16 cellular contexts compared by ENCODE assay signal in the genomic region with DNA sequence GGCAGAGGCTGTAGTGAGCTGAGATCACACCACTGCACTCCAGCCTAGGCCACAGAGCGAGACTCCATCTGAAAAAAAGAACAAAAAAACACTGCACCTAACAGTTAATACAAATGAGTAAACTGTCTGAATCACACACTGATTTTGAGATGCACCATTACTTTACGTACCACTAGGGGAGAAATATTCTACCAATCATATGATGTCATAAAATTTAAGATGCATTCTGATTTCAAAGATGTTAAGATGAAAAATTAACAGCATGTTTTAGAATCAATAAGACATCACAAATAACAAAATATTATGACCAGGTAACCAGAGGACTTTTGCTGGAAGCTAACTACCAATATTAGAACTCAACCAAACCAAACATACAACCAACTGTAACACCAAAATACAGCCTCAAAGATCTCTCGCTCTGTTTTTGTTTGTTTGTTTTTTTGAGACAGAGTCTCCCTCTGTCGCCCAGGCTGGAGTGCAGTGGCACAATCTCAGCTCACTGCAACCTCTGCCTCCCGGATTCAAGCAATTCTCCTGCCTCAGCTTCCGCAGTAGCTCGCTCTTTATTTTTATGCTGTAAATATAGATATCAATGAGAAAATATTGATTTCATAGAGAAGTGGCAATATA. TPM values are rescaled to one million over a fixed set of nuclear protein-coding genes. Genes with fewer than 3 reads are reported as not detected.
A peak's percentile ranks its signal among the peaks of the same experiment; 100 is the strongest.
DNase-seq lines count a peak whose midpoint lies in the region; ATAC-seq and TF ChIP-seq lines count a peak whose summit lies in the region.
"Had no signal": no experiment of that assay in that cellular context is flagged by ENCODE, and none has a peak within 500 bp of the region (broad histone marks: within the 10 kb centered on the region; RNA-seq: fewer than 3 reads in every experiment).

No MANE protein-coding gene starts in this region.

- peaks cover 24% of the 10 kb centered on the region for H3K4me1 Mint-ChIP-seq in WTC11

- peak overlapping the region in 1 of 3 donors; percentile 51 for H3K4me3 ChIP-seq in skeletal muscle tissue (ENCODE audit: low read length in 3 of 3)

- no peak overlapping the region for H3K4me3 Mint-ChIP-seq in WTC11
- H3K4me3 Mint-ChIP-seq: activated B cell treated with CpG ODN at 0.5 μM for 24 hours; activated CD4-positive, alpha-beta memory T cell treated with anti-CD3 and anti-CD28 coated beads, Interleukin-2, amount 10 ng/mL, durations not matched to agents 7 days and 5 days; activated T-cell treated with anti-CD3 and anti-CD28 coated beads, Interleukin-2, amount 50 U/mL, for 72 hours had no signal

- H3K27ac ChIP-seq in skeletal muscle tissue (ENCODE audit: low read depth, low read length), result peak overlapping the region; percentile 78

- CTCF ChIA-PET in WTC11 (lab: Charles Lee), result interaction anchor here (0.6 kb wide), 1 partner anchor 18 kb away, joined by 3 read pairs; no protein-coding TSS in a partner anchor

- no peak for TF ChIP-seq CTCF in WTC11 (IDR thresholded peaks at IDR 0.05)

- intact Hi-C loops in left ventricle myocardium superior (cut with micrococcal nuclease) (no loop called here), Right ventricle myocardium superior (cut with DNase I) (no loop called here)

- no peaks in the 10 kb centered on the region for H3K9me3 Mint-ChIP-seq in WTC11
- H3K9me3 Mint-ChIP-seq: activated B cell treated with CpG ODN at 0.5 μM for 24 hours; activated CD4-positive, alpha-beta memory T cell treated with anti-CD3 and anti-CD28 coated beads, Interleukin-2, amount 10 ng/mL, durations not matched to agents 7 days and 5 days; activated T-cell treated with anti-CD3 and anti-CD28 coated beads, Interleukin-2, amount 50 U/mL, for 72 hours had no signal

- peak overlapping the region; percentile 59 for H3K27ac Mint-ChIP-seq in WTC11
- H3K27ac Mint-ChIP-seq: activated CD4-positive, alpha-beta memory T cell treated with anti-CD3 and anti-CD28 coated beads, Interleukin-2, amount 10 ng/mL, durations not matched to agents 7 days and 5 days; activated T-cell treated with anti-CD3 and anti-CD28 coated beads, Interleukin-2, amount 50 U/mL, for 72 hours had no signal

- peak overlapping the region in 1 of 3 donors; percentile 33 for H3K9ac ChIP-seq in skeletal muscle tissue (ENCODE audit: low read depth in 1 of 3, low read length in 3 of 3)

- H3K9me3 ChIP-seq in skeletal muscle tissue (ENCODE audit: control insufficient read depth in 3 of 3, low read length in 3 of 3), result no peaks in the 10 kb centered on the region

- ATAC-seq in left ventricle myocardium superior (peak; percentile 9), Right ventricle myocardium superior (ENCODE audit: poor library complexity) (no peak), WTC11 (no peak), left lobe of liver (peak; percentile 8), HG03439 (IDR thresholded peaks at IDR 0.05; ENCODE audit: unreplicated experiment) (no peak)
- ATAC-seq: activated T-cell treated with anti-CD3 and anti-CD28 coated beads, Interleukin-2, amount 50 U/mL, for 72 hours; sciatic nerve had no signal

- H3K27me3 ChIP-seq in skeletal muscle tissue (ENCODE audit: control insufficient read depth in 3 of 3, insufficient read depth in 3 of 3, low read length in 3 of 3), result no peaks in the 10 kb centered on the region

- H3K27me3 Mint-ChIP-seq in WTC11 (ENCODE audit: low read depth), result no peaks in the 10 kb centered on the region
- H3K27me3 Mint-ChIP-seq: activated B cell treated with CpG ODN at 0.5 μM for 24 hours; activated CD4-positive, alpha-beta memory T cell treated with anti-CD3 and anti-CD28 coated beads, Interleukin-2, amount 10 ng/mL, durations not matched to agents 7 days and 5 days had no signal

- H3K36me3 ChIP-seq in skeletal muscle tissue (ENCODE audit: control insufficient read depth in 3 of 3, insufficient read depth in 3 of 3, low read length in 3 of 3), result no peaks in the 10 kb centered on the region

- POLR2A ChIA-PET in WTC11 (lab: Charles Lee), result no interaction called here

- no peak for DNase-seq in left ventricle myocardium superior
- no peak for DNase-seq in Right ventricle myocardium superior
- no peak for DNase-seq in WTC11 (ENCODE audit: low spot score)
- no peak for DNase-seq in left lobe of liver (ENCODE audit: low spot score)
- DNase-seq in A172 (ENCODE audit: low spot score), result no peak
- no peak for DNase-seq in stimulated activated CD4-positive, alpha-beta T cell treated with anti-CD3 and anti-CD28 coated beads, Interleukin-15, amount 100 ng/mL, for 24 hours
- DNase-seq: activated B cell treated with CpG ODN at 0.5 μM for 24 hours; activated CD4-positive, alpha-beta memory T cell treated with anti-CD3 and anti-CD28 coated beads, Interleukin-2, amount 10 ng/mL, durations not matched to agents 7 days and 5 days; activated T-cell treated with anti-CD3 and anti-CD28 coated beads, Interleukin-2, amount 50 U/mL, for 72 hours; COR-L47; NCI-H1417; NCI-H748 treated with DMSO at 0.1 percent for 48 hours; stimulated activated naive CD4-positive, alpha-beta T cell had no signal

- H3K36me3 Mint-ChIP-seq in WTC11, result no peaks in the 10 kb centered on the region

- H3K4me1 ChIP-seq in skeletal muscle tissue (ENCODE audit: control insufficient read depth in 3 of 3, insufficient read depth in 3 of 3, low read length in 3 of 3), result peaks cover 20 to 42% (median 24%) of the 10 kb centered on the region in 3 donors

TF ChIP-seq in WTC11, 78 proteins besides CTCF, POLR2A, EP300 and RAD21:
- TF ChIP-seq KAT7 (CRISPR knock-in tag; IDR thresholded peaks at IDR 0.05; ENCODE audit: borderline replicate concordance), result no peak
- TF ChIP-seq ZNF317 (CRISPR knock-in tag; IDR thresholded peaks at IDR 0.05; ENCODE audit: borderline replicate concordance, low read depth), result no peak
- TF ChIP-seq TEAD4 (CRISPR knock-in tag; IDR thresholded peaks at IDR 0.05), result no peak
- TF ChIP-seq FOXK1 (CRISPR knock-in tag; IDR thresholded peaks at IDR 0.05), result no peak
- TF ChIP-seq, protein P1, sequence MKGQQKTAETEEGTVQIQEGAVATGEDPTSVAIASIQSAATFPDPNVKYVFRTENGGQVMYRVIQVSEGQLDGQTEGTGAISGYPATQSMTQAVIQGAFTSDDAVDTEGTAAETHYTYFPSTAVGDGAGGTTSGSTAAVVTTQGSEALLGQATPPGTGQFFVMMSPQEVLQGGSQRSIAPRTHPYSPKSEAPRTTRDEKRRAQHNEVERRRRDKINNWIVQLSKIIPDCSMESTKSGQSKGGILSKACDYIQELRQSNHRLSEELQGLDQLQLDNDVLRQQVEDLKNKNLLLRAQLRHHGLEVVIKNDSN (CRISPR knock-in tag; IDR thresholded peaks at IDR 0.05), result no peak
- no peak for TF ChIP-seq ETV6 (CRISPR knock-in tag; IDR thresholded peaks at IDR 0.05)
- TF ChIP-seq ZNF416 (CRISPR knock-in tag; IDR thresholded peaks at IDR 0.05), result no peak
- no peak for TF ChIP-seq ZBTB21 (CRISPR knock-in tag; IDR thresholded peaks at IDR 0.05; ENCODE audit: borderline replicate concordance)
- TF ChIP-seq CBFB (CRISPR knock-in tag; IDR thresholded peaks at IDR 0.05; ENCODE audit: low read depth), result no peak
- TF ChIP-seq ZNF232 (CRISPR knock-in tag; IDR thresholded peaks at IDR 0.05), result no peak
- TF ChIP-seq, protein P2, sequence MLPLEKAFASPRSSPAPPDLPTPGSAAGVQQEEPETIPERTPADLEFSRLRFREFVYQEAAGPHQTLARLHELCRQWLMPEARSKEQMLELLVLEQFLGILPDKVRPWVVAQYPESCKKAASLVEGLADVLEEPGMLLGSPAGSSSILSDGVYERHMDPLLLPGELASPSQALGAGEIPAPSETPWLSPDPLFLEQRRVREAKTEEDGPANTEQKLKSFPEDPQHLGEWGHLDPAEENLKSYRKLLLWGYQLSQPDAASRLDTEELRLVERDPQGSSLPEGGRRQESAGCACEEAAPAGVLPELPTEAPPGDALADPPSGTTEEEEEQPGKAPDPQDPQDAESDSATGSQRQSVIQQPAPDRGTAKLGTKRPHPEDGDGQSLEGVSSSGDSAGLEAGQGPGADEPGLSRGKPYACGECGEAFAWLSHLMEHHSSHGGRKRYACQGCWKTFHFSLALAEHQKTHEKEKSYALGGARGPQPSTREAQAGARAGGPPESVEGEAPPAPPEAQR (CRISPR knock-in tag; IDR thresholded peaks at IDR 0.05), result no peak
- TF ChIP-seq, protein P3, sequence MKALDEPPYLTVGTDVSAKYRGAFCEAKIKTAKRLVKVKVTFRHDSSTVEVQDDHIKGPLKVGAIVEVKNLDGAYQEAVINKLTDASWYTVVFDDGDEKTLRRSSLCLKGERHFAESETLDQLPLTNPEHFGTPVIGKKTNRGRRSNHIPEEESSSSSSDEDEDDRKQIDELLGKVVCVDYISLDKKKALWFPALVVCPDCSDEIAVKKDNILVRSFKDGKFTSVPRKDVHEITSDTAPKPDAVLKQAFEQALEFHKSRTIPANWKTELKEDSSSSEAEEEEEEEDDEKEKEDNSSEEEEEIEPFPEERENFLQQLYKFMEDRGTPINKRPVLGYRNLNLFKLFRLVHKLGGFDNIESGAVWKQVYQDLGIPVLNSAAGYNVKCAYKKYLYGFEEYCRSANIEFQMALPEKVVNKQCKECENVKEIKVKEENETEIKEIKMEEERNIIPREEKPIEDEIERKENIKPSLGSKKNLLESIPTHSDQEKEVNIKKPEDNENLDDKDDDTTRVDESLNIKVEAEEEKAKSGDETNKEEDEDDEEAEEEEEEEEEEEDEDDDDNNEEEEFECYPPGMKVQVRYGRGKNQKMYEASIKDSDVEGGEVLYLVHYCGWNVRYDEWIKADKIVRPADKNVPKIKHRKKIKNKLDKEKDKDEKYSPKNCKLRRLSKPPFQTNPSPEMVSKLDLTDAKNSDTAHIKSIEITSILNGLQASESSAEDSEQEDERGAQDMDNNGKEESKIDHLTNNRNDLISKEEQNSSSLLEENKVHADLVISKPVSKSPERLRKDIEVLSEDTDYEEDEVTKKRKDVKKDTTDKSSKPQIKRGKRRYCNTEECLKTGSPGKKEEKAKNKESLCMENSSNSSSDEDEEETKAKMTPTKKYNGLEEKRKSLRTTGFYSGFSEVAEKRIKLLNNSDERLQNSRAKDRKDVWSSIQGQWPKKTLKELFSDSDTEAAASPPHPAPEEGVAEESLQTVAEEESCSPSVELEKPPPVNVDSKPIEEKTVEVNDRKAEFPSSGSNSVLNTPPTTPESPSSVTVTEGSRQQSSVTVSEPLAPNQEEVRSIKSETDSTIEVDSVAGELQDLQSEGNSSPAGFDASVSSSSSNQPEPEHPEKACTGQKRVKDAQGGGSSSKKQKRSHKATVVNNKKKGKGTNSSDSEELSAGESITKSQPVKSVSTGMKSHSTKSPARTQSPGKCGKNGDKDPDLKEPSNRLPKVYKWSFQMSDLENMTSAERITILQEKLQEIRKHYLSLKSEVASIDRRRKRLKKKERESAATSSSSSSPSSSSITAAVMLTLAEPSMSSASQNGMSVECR (CRISPR knock-in tag; IDR thresholded peaks at IDR 0.05; ENCODE audit: borderline replicate concordance), result no peak

RNA-seq across cellular contexts. Expression of a gene that starts 31.6 kb away (rescaled TPM):
- total RNA-seq in left ventricle myocardium superior (80.0 TPM), Right ventricle myocardium superior (62.4 TPM), WTC11 (2021) (156 to 179 TPM (median 171 TPM) in 3 replicates), left lobe of liver (49.6 TPM), skeletal muscle tissue (97.1 TPM)
- 88.7 and 90.7 TPM in 2 replicates for total RNA-seq in A172 (2014; rRNA removed; shearing (Covaris generic))

Comparison
In these comparisons a context has a peak if more than half of its experiments do, and no peak if none do; other contexts are left out.
1. ATAC-seq: peak in left ventricle myocardium superior (single experiment) and left lobe of liver (single experiment); none in Right ventricle myocardium superior (single experiment), WTC11 (single experiment) and HG03439 (single experiment).